ENCODE assay signal across 10 cellular contexts in genomic region chr6:149043476-149044130, GRCh38.
DNase-seq lines count a peak whose midpoint lies in the region; ATAC-seq and TF ChIP-seq lines count a peak whose summit lies in the region.
"Had no signal": no experiment of that assay in that cellular context is flagged by ENCODE, and none has a peak within 500 bp of the region (broad histone marks: within the 10 kb centered on the region; RNA-seq: fewer than 3 reads in every experiment).

No MANE protein-coding gene starts in this region.

- H3K4me3 ChIP-seq in GM23338 = no peak overlapping the region
- H3K4me3 ChIP-seq in hepatocyte = no peak overlapping the region
- H3K4me3 ChIP-seq: HAP-1 had no signal

- no peaks in the 10 kb centered on the region for H3K79me2 ChIP-seq in GM23338 (replicated peaks; ENCODE audit: insufficient read depth)
- H3K79me2 ChIP-seq in hepatocyte = no peaks in the 10 kb centered on the region

- no peaks in the 10 kb centered on the region for H3K9me3 ChIP-seq in T-helper 17 cell (ENCODE audit: control insufficient read depth, low read length, poor library complexity, severe bottlenecking)
- H3K9me3 ChIP-seq in hepatocyte (ENCODE audit: low read depth) = no peaks in the 10 kb centered on the region
- H3K9me3 ChIP-seq: HAP-1 had no signal

- H3K4me2 ChIP-seq in GM23338 (no peak overlapping the region), hepatocyte (no peak overlapping the region)

- H3K27ac ChIP-seq in GM23338 (ENCODE audit: low read depth) (no peak overlapping the region), hepatocyte (no peak overlapping the region)

- DNase-seq in COLO668 (lab: John Stamatoyannopoulos, UW; ENCODE audit: unreplicated experiment) (peak; percentile 23), GM23338 (ENCODE audit: low spot score) (peak; percentile 72), T-helper 17 cell (no peak), hepatocyte (ENCODE audit: low spot score) (peak; percentile 37), GM19240 (ENCODE audit: insufficient read length, low spot score) (no peak), retina (no peak), T-helper 1 cell (no peak)
- DNase-seq: T-cell had no signal

- H4K20me1 ChIP-seq in GM23338 (replicated peaks; ENCODE audit: insufficient read depth) (no peaks in the 10 kb centered on the region), hepatocyte (ENCODE audit: insufficient read depth, poor library complexity, severe bottlenecking) (no peaks in the 10 kb centered on the region)

- no peaks in the 10 kb centered on the region for H3F3A ChIP-seq in GM23338 (replicated peaks; ENCODE audit: low read depth)

- H3K27me3 ChIP-seq in GM23338 (ENCODE audit: insufficient read depth) (no peaks in the 10 kb centered on the region), hepatocyte (no peaks in the 10 kb centered on the region)

- TF ChIP-seq CTCF in GM23338 (conservative IDR thresholded peaks at IDR 0.05; ENCODE audit: low read depth in 2 of 2) = peak; percentile 61 to 72
- TF ChIP-seq CTCF in hepatocyte (IDR thresholded peaks at IDR 0.05; ENCODE audit: poor library complexity) = peak; percentile 23

- H3K4me3 Mint-ChIP-seq in GM23338 (no peak overlapping the region), T-helper 17 cell (no peak overlapping the region)
- H3K4me3 Mint-ChIP-seq: T-cell had no signal

- WGBS in hepatocyte (ENCODE audit: low lambda C conversion rate, missing lambda C conversion rate) = 92% methylated on average over 10 of the region's 10 CpGs

- ATAC-seq in GM23338 (peak; percentile 82), T-helper 17 cell (peak; percentile 26), HG03139 (IDR thresholded peaks at IDR 0.05; ENCODE audit: unreplicated experiment) (no peak)

- H3K4me1 ChIP-seq in GM23338 (ENCODE audit: insufficient read depth) (peaks cover 24% of the 10 kb centered on the region), hepatocyte (ENCODE audit: insufficient read depth) (no peaks in the 10 kb centered on the region)

- no peak overlapping the region for H2AFZ ChIP-seq in GM23338
- no peak overlapping the region for H2AFZ ChIP-seq in hepatocyte

- H3K36me3 ChIP-seq in GM23338 (ENCODE audit: insufficient read depth) (no peaks in the 10 kb centered on the region), hepatocyte (replicated peaks; ENCODE audit: insufficient read depth, low read depth) (no peaks in the 10 kb centered on the region)
- H3K36me3 ChIP-seq: HAP-1 had no signal

- peaks cover 6% of the 10 kb centered on the region; the same call in 1 of the 2 replicates for H3K9me2 ChIP-seq in GM23338 (ENCODE audit: insufficient read depth)
- H3K9me2 ChIP-seq in hepatocyte (replicated peaks; ENCODE audit: insufficient read depth) = no peaks in the 10 kb centered on the region

- peaks cover 29% of the 10 kb centered on the region for H3K36me3 Mint-ChIP-seq in GM23338 (ENCODE audit: low read depth)
- H3K36me3 Mint-ChIP-seq in T-helper 17 cell (ENCODE audit: low read depth) = no peaks in the 10 kb centered on the region
- H3K36me3 Mint-ChIP-seq: T-cell had no signal

- H3K27ac Mint-ChIP-seq in GM23338 (no peak overlapping the region), T-helper 17 cell (peak overlapping the region; percentile 76)

- H3K4me1 Mint-ChIP-seq in GM23338 = peaks cover 31% of the 10 kb centered on the region
- H3K4me1 Mint-ChIP-seq in T-helper 17 cell = peaks cover 47% of the 10 kb centered on the region

- H3K9me3 Mint-ChIP-seq in GM23338 = no peaks in the 10 kb centered on the region
- H3K9me3 Mint-ChIP-seq: T-cell had no signal

- H3K27me3 Mint-ChIP-seq in GM23338 (ENCODE audit: insufficient read depth, low read depth, poor library complexity) (peaks cover 4% of the 10 kb centered on the region), T-helper 17 cell (no peaks in the 10 kb centered on the region)
- H3K27me3 Mint-ChIP-seq: T-cell had no signal

TF ChIP-seq in GM23338, 12 proteins besides CTCF, POLR2A, EP300 and RAD21:
- TF ChIP-seq JUNB (IDR thresholded peaks at IDR 0.05; ENCODE audit: unreplicated experiment) = no peak
- TF ChIP-seq ZNF114 (CRISPR knock-in tag; IDR thresholded peaks at IDR 0.05) = no peak

Comparison
In these comparisons a context has a peak if more than half of its experiments do, and no peak if none do; other contexts are left out.
1. DNase-seq: peak in COLO668 (single experiment), GM23338 (single experiment) and hepatocyte (single experiment); none in T-helper 17 cell (0 of 3), GM19240 (single experiment), retina (single experiment) and T-helper 1 cell (0 of 5).